ENCODE assay signal across 20 cellular contexts in genomic region chr21:44989538-44989888, GRCh38. TPM values are rescaled to one million over a fixed set of nuclear protein-coding genes. Genes with fewer than 3 reads are reported as not detected.
DNase-seq lines count a peak whose midpoint lies in the region; ATAC-seq and TF ChIP-seq lines count a peak whose summit lies in the region.
"Had no signal": no experiment of that assay in that cellular context is flagged by ENCODE, and none has a peak within 500 bp of the region (broad histone marks: within the 10 kb centered on the region; RNA-seq: fewer than 3 reads in every experiment).

No MANE protein-coding gene starts in this region.

- peaks cover 0 to 4% (median 0%) of the 10 kb centered on the region in 4 donors for H3K27me3 ChIP-seq in esophagus squamous epithelium
- no peaks in the 10 kb centered on the region for H3K27me3 ChIP-seq in liver (ENCODE audit: control insufficient read depth in 4 of 4, insufficient read depth in 4 of 4, low read length in 3 of 4)
- H3K27me3 ChIP-seq: gastrocnemius medialis, pancreas had no signal

- H3K4me1 ChIP-seq in esophagus squamous epithelium = peaks cover 6 to 40% (median 14%) of the 10 kb centered on the region in 3 donors
- peaks cover 0 to 3% (median 0%) of the 10 kb centered on the region in 4 donors for H3K4me1 ChIP-seq in liver (ENCODE audit: control insufficient read depth in 4 of 4, insufficient read depth in 4 of 4, low read length in 3 of 4)
- H3K4me1 ChIP-seq: pancreas had no signal

- TF ChIP-seq POLR2A in esophagus squamous epithelium (IDR thresholded peaks at IDR 0.05) = no peak

- TF ChIP-seq RAD21 in liver (IDR thresholded peaks at IDR 0.05) = no peak

- H3K4me3 ChIP-seq in esophagus squamous epithelium (no peak overlapping the region), liver (ENCODE audit: low read depth in 1 of 3, low read length in 3 of 3) (no peak overlapping the region)
- H3K4me3 ChIP-seq: gastrocnemius medialis, mucosa of descending colon, pancreas, PC-9, smooth muscle cell had no signal

- H3K9me3 ChIP-seq in esophagus squamous epithelium (no peaks in the 10 kb centered on the region), liver (ENCODE audit: control insufficient read depth in 4 of 4, low read length in 3 of 4) (no peaks in the 10 kb centered on the region)
- H3K9me3 ChIP-seq: gastrocnemius medialis, mucosa of descending colon, pancreas had no signal

- TF ChIP-seq CTCF in esophagus squamous epithelium (IDR thresholded peaks at IDR 0.05) (no peak), liver (IDR thresholded peaks at IDR 0.05; ENCODE audit: low read depth, low read length, missing input control) (no peak)

- DNase-seq in NCI-H2171 treated with DMSO at 0.1 percent for 48 hours (lab: John Stamatoyannopoulos, UW) (peak; percentile 37), NCI-H2171 (lab: John Stamatoyannopoulos, UW) (no peak), esophagus squamous epithelium (lab: John Stamatoyannopoulos, UW) (no peak), ureter (ENCODE audit: low spot score) (no peak), GDM1 (lab: John Stamatoyannopoulos, UW) (no peak), NCI-H526 treated with DMSO at 0.1 percent for 48 hours (lab: John Stamatoyannopoulos, UW) (no peak)
- DNase-seq: activated naive CD4-positive, alpha-beta T cell treated with anti-CD3 and anti-CD28 coated beads, Interleukin-2, amount 50 U/mL, for 16 hours; CD8-positive, alpha-beta T cell; effector CD8-positive, alpha-beta T cell; gastrocnemius medialis; NCI-H1694; NCI-H524; PC-9; stimulated activated naive CD4-positive, alpha-beta T cell treated with Interleukin-2 at 50 U/mL for 16 hours had no signal

- intact Hi-C loops in esophagus squamous epithelium (cut with DNase I) = no loop called here

- H3K36me3 ChIP-seq in esophagus squamous epithelium = no peaks in the 10 kb centered on the region
- no peaks in the 10 kb centered on the region for H3K36me3 ChIP-seq in liver (ENCODE audit: control insufficient read depth in 4 of 4, insufficient read depth in 3 of 4, low read depth in 1 of 4, low read length in 3 of 4)
- H3K36me3 ChIP-seq: gastrocnemius medialis, pancreas had no signal

- peak overlapping the region in 3 of 4 donors; percentile 53 to 58 (median 53) for H3K27ac ChIP-seq in esophagus squamous epithelium
- no peak overlapping the region for H3K27ac ChIP-seq in liver (ENCODE audit: low read depth in 1 of 2, low read length in 2 of 2)
- H3K27ac ChIP-seq: 22Rv1, gastrocnemius medialis, pancreas, PC-9 had no signal

- 66 to 73% methylated on average over 3 to 4 of the region's 8 CpGs for WGBS in esophagus squamous epithelium, 2 donors
- WGBS in liver = 68% methylated on average over 8 of the region's 8 CpGs

- no peak for ATAC-seq in HG03095 (IDR thresholded peaks at IDR 0.05; ENCODE audit: unreplicated experiment)
- ATAC-seq: CD8-positive, alpha-beta T cell; gastrocnemius medialis; mucosa of descending colon; pancreas had no signal

- H3K9ac ChIP-seq in liver (ENCODE audit: low read depth in 1 of 2, low read length in 2 of 2) = no peak overlapping the region

TF ChIP-seq in liver, 16 proteins besides CTCF, POLR2A, EP300 and RAD21:
- peak; percentile 16 for TF ChIP-seq NR2F2 (IDR thresholded peaks at IDR 0.05)
- no peak for TF ChIP-seq FOXA2 (IDR thresholded peaks at IDR 0.05)
TF ChIP-seq in liver: peak in this region for 1.

RNA-seq across cellular contexts. Expression of gene SLX9, which starts 49.7 kb away (rescaled TPM):
- total RNA-seq in esophagus squamous epithelium (10 to 100 TPM; 10.2 to 16.1 (median 11.1) TPM), liver (1 to 10 TPM; 7.5 to 7.7 TPM), ureter (32.4 TPM)
- polyA plus RNA-seq in liver = 10 to 100 TPM; 16.6 to 20.3 TPM

Comparison
In these comparisons a context has a peak if more than half of its experiments do, and no peak if none do; other contexts are left out.
1. H3K27ac ChIP-seq: peak in esophagus squamous epithelium (3 of 4); none in liver (0 of 2).